1 cellular context compared by ENCODE assay signal in genomic region chr4:80065601-80066000, GRCh38.
TF ChIP-seq lines count a peak whose summit lies in the region.

No MANE protein-coding gene starts in this region.

TF ChIP-seq in K562, 482 proteins besides CTCF, POLR2A, EP300 and RAD21:
- TF ChIP-seq, protein P1, sequence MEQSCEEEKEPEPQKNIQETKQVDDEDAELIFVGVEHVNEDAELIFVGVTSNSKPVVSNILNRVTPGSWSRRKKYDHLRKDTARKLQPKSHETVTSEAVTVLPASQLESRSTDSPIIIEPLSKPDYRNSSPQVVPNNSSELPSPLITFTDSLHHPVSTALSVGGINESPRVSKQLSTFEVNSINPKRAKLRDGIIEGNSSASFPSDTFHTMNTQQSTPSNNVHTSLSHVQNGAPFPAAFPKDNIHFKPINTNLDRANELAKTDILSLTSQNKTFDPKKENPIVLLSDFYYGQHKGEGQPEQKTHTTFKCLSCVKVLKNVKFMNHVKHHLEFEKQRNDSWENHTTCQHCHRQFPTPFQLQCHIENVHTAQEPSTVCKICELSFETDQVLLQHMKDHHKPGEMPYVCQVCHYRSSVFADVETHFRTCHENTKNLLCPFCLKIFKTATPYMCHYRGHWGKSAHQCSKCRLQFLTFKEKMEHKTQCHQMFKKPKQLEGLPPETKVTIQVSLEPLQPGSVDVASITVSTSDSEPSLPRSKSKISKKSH (CRISPR knock-in tag; IDR thresholded peaks at IDR 0.05), result no peak
- peak; percentile 18; the same call in 1 of the 2 replicates for TF ChIP-seq CEBPB (tag; IDR thresholded peaks at IDR 0.05)
- TF ChIP-seq BRF2 (IDR thresholded peaks at IDR 0.05; ENCODE audit: borderline replicate concordance, insufficient read depth, insufficient read length), result no peak
- TF ChIP-seq IRF2 (CRISPR knock-in tag; IDR thresholded peaks at IDR 0.05), result no peak
- TF ChIP-seq TOE1 (IDR thresholded peaks at IDR 0.05; ENCODE audit: borderline replicate concordance), result no peak
- no peak for TF ChIP-seq TOE1 (CRISPR knock-in tag; IDR thresholded peaks at IDR 0.05; ENCODE audit: borderline replicate concordance, low read depth)
- no peak for TF ChIP-seq MAFK (IDR thresholded peaks at IDR 0.05; ENCODE audit: low read length)
